Comparison of ENCODE assay signal across 1 cellular context in the genomic region with DNA sequence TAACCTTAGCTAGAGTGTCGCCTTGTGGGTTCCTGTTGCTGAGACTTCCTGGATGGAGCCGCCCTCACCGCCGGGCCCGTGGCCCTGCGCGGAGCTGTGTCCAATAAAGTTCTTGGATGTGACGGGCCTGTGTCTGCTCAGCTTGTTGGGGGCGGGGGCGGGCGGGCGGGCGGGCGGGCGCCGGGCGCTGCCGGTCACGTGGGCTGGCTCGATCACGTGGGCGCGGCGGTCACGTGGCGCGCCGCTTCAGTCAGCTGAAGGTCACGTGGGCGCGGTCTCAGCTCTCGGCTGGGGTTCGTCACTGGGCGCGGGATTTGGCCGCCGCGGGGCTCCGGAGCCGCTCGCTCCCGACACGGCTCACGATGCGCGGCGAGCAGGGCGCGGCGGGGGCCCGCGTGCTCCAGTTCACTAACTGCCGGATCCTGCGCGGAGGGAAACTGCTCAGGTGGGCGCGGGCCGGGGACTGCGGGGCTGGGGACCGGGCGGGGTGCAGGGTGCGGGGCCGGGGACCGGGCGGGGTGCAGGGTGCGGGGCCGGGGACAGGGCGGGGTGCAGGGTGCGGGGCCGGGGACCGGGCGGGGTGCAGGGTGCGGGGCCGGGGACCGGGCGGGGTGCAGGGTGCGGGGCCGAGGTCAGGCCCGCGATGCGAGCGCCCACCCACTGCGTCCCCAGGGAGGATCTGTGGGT.
TF ChIP-seq lines count a peak whose summit lies in the region.

A gene with protein sequence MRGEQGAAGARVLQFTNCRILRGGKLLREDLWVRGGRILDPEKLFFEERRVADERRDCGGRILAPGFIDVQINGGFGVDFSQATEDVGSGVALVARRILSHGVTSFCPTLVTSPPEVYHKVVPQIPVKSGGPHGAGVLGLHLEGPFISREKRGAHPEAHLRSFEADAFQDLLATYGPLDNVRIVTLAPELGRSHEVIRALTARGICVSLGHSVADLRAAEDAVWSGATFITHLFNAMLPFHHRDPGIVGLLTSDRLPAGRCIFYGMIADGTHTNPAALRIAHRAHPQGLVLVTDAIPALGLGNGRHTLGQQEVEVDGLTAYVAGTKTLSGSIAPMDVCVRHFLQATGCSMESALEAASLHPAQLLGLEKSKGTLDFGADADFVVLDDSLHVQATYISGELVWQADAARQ (plus strand): TSS at position 275 of the 687 bp plus-strand sequence. CDS start 88 bp downstream, at position 363.

TF ChIP-seq in SK-N-SH, 30 proteins besides CTCF, POLR2A, EP300 and RAD21 (continued from another document):
- TF ChIP-seq GABPA (IDR thresholded peaks at IDR 0.05; ENCODE audit: low read depth) (no peak), RXRA (IDR thresholded peaks at IDR 0.05; ENCODE audit: borderline replicate concordance, low read depth) (no peak), TAF1 (IDR thresholded peaks at IDR 0.05; ENCODE audit: borderline replicate concordance, low read depth, low read length) (peak; percentile 63; the same call in 1 of the 2 replicates), SIN3A (IDR thresholded peaks at IDR 0.05; ENCODE audit: borderline replicate concordance, low read depth, low read length) (peak; percentile 98; the same call in 1 of the 2 replicates), GATA2 (CRISPR knock-in tag; IDR thresholded peaks at IDR 0.05) (no peak), SMC3 (IDR thresholded peaks at IDR 0.05; ENCODE audit: low read depth, low read length) (no peak), RCOR1 (IDR thresholded peaks at IDR 0.05; ENCODE audit: low read length) (peak; percentile 79), NFIC (IDR thresholded peaks at IDR 0.05; ENCODE audit: borderline replicate concordance) (peak; percentile 48; the same call in 1 of the 2 replicates), POLR2AphosphoS5 (IDR thresholded peaks at IDR 0.05; ENCODE audit: low read depth, low read length) (peak; percentile 83), FOXM1 (IDR thresholded peaks at IDR 0.05; ENCODE audit: low read depth) (no peak), TEAD4 (IDR thresholded peaks at IDR 0.05; ENCODE audit: borderline replicate concordance, insufficient read depth) (no peak), JUND (IDR thresholded peaks at IDR 0.05) (no peak), TCF12 (IDR thresholded peaks at IDR 0.05) (peak; percentile 33; the same call in 1 of the 2 replicates), ELF1 (IDR thresholded peaks at IDR 0.05) (peak; percentile 41), YY1 (IDR thresholded peaks at IDR 0.05; ENCODE audit: low read depth) (no peak)
- TF ChIP-seq, protein P1, sequence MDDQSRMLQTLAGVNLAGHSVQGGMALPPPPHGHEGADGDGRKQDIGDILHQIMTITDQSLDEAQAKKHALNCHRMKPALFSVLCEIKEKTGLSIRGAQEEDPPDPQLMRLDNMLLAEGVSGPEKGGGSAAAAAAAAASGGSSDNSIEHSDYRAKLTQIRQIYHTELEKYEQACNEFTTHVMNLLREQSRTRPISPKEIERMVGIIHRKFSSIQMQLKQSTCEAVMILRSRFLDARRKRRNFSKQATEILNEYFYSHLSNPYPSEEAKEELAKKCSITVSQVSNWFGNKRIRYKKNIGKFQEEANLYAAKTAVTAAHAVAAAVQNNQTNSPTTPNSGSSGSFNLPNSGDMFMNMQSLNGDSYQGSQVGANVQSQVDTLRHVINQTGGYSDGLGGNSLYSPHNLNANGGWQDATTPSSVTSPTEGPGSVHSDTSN (IDR thresholded peaks at IDR 0.05), result peak; percentile 84
- TF ChIP-seq, protein P2, sequence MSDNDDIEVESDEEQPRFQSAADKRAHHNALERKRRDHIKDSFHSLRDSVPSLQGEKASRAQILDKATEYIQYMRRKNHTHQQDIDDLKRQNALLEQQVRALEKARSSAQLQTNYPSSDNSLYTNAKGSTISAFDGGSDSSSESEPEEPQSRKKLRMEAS (IDR thresholded peaks at IDR 0.05; ENCODE audit: low read depth), result peak; percentile 86
- TF ChIP-seq, protein P3, sequence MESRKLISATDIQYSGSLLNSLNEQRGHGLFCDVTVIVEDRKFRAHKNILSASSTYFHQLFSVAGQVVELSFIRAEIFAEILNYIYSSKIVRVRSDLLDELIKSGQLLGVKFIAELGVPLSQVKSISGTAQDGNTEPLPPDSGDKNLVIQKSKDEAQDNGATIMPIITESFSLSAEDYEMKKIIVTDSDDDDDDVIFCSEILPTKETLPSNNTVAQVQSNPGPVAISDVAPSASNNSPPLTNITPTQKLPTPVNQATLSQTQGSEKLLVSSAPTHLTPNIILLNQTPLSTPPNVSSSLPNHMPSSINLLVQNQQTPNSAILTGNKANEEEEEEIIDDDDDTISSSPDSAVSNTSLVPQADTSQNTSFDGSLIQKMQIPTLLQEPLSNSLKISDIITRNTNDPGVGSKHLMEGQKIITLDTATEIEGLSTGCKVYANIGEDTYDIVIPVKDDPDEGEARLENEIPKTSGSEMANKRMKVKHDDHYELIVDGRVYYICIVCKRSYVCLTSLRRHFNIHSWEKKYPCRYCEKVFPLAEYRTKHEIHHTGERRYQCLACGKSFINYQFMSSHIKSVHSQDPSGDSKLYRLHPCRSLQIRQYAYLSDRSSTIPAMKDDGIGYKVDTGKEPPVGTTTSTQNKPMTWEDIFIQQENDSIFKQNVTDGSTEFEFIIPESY (IDR thresholded peaks at IDR 0.05; ENCODE audit: borderline replicate concordance, low read depth), result peak; percentile 92; the same call in 1 of the 2 replicates
- TF ChIP-seq, protein P4, sequence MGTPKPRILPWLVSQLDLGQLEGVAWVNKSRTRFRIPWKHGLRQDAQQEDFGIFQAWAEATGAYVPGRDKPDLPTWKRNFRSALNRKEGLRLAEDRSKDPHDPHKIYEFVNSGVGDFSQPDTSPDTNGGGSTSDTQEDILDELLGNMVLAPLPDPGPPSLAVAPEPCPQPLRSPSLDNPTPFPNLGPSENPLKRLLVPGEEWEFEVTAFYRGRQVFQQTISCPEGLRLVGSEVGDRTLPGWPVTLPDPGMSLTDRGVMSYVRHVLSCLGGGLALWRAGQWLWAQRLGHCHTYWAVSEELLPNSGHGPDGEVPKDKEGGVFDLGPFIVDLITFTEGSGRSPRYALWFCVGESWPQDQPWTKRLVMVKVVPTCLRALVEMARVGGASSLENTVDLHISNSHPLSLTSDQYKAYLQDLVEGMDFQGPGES (IDR thresholded peaks at IDR 0.05; ENCODE audit: low read depth, low read length), result no peak
